7 cellular contexts compared by ENCODE assay signal in the genomic region with DNA sequence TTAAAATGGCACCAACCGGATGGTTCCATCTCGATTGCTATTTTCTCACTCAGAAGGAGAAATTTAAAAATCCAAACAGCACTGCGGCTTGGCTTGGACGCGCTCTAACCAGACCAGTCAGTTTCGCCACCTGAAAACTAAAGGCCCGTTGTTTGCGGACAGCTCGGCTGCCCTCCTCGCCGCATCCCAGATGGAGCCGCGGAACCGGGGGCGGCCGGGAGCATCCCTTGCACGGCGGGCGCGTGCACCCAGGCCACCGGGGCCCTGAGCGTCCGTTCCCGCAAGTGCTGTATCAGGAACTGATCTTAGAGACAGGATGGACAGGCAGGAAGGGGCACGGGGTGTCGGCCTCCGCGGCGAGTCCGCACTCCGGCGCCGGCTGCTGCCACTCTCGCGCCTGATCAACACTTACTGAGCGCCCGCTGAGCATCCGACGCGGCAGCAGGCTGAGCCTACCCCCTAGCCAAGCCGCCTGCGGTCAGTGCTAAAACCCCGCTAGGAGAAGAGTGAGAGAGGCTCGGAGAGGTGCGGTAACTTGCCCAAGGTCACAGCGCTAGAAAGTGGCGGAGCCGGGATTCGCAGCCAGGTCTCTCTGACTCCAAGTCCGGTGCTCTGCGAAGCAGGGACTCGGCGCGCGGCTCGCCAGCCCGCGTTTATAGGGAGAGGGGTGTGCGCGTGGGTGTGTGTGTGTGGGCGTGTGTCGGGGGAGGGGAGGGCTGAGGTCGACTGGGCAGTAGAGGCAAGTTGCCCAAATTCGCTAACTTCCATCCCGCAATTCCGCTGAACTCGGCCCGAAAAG. TPM values are rescaled to one million over a fixed set of nuclear protein-coding genes. Genes with fewer than 3 reads are reported as not detected.
DNase-seq lines count a peak whose midpoint lies in the region; ATAC-seq and TF ChIP-seq lines count a peak whose summit lies in the region.

Gene CITED1 (minus strand): TSS at position 629 of the 799 bp plus-strand sequence. CDS start 3,045 bp downstream, outside the sequence.

- H4K5ac ChIP-seq in H9 (ENCODE audit: insufficient read length, low read depth, low read length): no peak within 1 kb of the TSS

- H3K4ac ChIP-seq in H9 (ENCODE audit: low read depth, low read length): no peak within 1 kb of the TSS

- TF ChIP-seq CTCF in H9 (conservative IDR thresholded peaks at IDR 0.05): no peak
- no peak for TF ChIP-seq CTCF in dorsolateral prefrontal cortex (IDR thresholded peaks at IDR 0.05 in 54 of 56, conservative IDR thresholded peaks at IDR 0.05 in 2 of 56; ENCODE audit: low read depth in 1 of 56, partially characterized antibody in 56 of 56)
- no peak for TF ChIP-seq CTCF in nephron (IDR thresholded peaks at IDR 0.05; ENCODE audit: unreplicated experiment in 3 of 3)

- H3K79me2 ChIP-seq in H9 (ENCODE audit: insufficient read depth, low read length): no peaks in the 10 kb centered on the region

- no peak within 1 kb of the TSS for H2AK5ac ChIP-seq in H9 (ENCODE audit: insufficient read length, low read length)

- H3K4me1 Mint-ChIP-seq in H9 (peaks cover 14 to 19% of the 10 kb centered on the region in 2 experiments), nephron (peaks cover 22% of the 10 kb centered on the region)

- H3K36me3 Mint-ChIP-seq in H9 (ENCODE audit: insufficient read depth in 1 of 3, low read depth in 3 of 3) (peaks cover 0 to 7% (median 7%) of the 10 kb centered on the region in 3 experiments; a peak in 5 of 7 replicates), nephron (ENCODE audit: low read depth) (peaks cover 3% of the 10 kb centered on the region)

- H3K27ac ChIP-seq in H9 (ENCODE audit: insufficient read length, low read depth, low read length) (no peak within 1 kb of the TSS), dorsolateral prefrontal cortex (peak within 1 kb of the TSS in 3 of 59 donors; percentile 31 to 52 (median 32))

- peak; percentile 40 for DNase-seq in H9
- no peak for DNase-seq in SK-MEL-5 (ENCODE audit: low read depth, low spot score)
- DNase-seq in dorsolateral prefrontal cortex: peak in 1 of 10 donors; percentile 8
- DNase-seq in NCI-H1105 treated with DMSO at 0.1 percent for 48 hours (lab: John Stamatoyannopoulos, UW): no peak

- H3K9me3 ChIP-seq in H9 (ENCODE audit: control insufficient read depth, low read depth, low read length): peaks cover 6% of the 10 kb centered on the region

- H3K4me3 Mint-ChIP-seq in H9 (peak within 1 kb of the TSS; percentile 67 to 88), nephron (peak within 1 kb of the TSS; percentile 91 to 94 (median 93))

- peak within 1 kb of the TSS; percentile 70 for H3K4me2 ChIP-seq in H9 (ENCODE audit: insufficient read depth, insufficient read length, low read length)

- H4K20me1 ChIP-seq in H9 (ENCODE audit: control insufficient read depth, insufficient read depth, insufficient read length): no peaks in the 10 kb centered on the region

- ATAC-seq in HG03159 (IDR thresholded peaks at IDR 0.05; ENCODE audit: unreplicated experiment) (no peak), HG03135 (IDR thresholded peaks at IDR 0.05; ENCODE audit: unreplicated experiment) (no peak)

- peaks cover 60 to 71% of the 10 kb centered on the region in 2 experiments for H3K9me3 Mint-ChIP-seq in H9
- peaks cover 14% of the 10 kb centered on the region for H3K9me3 Mint-ChIP-seq in nephron

- H3K23ac ChIP-seq in H9 (ENCODE audit: insufficient read length, low read depth, low read length): no peak within 1 kb of the TSS

- H2BK5ac ChIP-seq in H9 (ENCODE audit: insufficient read length, low read length): no peak within 1 kb of the TSS

- H3K27me3 Mint-ChIP-seq in H9 (ENCODE audit: low read depth): peaks cover 95% of the 10 kb centered on the region
- H3K27me3 Mint-ChIP-seq in nephron (ENCODE audit: low read depth): peaks cover 64% of the 10 kb centered on the region

- in situ Hi-C loops in SK-MEL-5 (cut with HindIII; ENCODE audit: low pct_unique_long_range_greater_than_20kb, low sequenced_read_pairs): no loop called here

- H2AFZ ChIP-seq in H9 (ENCODE audit: low read length): no peak within 1 kb of the TSS

- no peak within 1 kb of the TSS for H3K27ac Mint-ChIP-seq in H9
- peak within 1 kb of the TSS; percentile 59 to 76 (median 72) for H3K27ac Mint-ChIP-seq in nephron

- intact Hi-C loops in dorsolateral prefrontal cortex (cut with DNase I): loop anchor here in 1 of 2 donors (5.0 to 10.0 kb wide), 3 partner anchors 59 to 239 kb away; no protein-coding TSS in a partner anchor

- H3K4me1 ChIP-seq in H9 (ENCODE audit: insufficient read depth, low read length): no peaks in the 10 kb centered on the region; the same call in 1 of the 2 replicates

- peaks cover 27% of the 10 kb centered on the region for H3K23me2 ChIP-seq in H9 (ENCODE audit: insufficient read length, low read depth, low read length, poor library complexity, severe bottlenecking)

- no peaks in the 10 kb centered on the region for H3K79me1 ChIP-seq in H9 (ENCODE audit: insufficient read depth, low read depth, low read length, poor library complexity, severe bottlenecking)

- no peak within 1 kb of the TSS for H3K18ac ChIP-seq in H9 (ENCODE audit: insufficient read length, low read depth, low read length)

- H2BK120ac ChIP-seq in H9 (ENCODE audit: low read depth, low read length, poor library complexity, severe bottlenecking): no peak within 1 kb of the TSS

- no peak within 1 kb of the TSS for H3K56ac ChIP-seq in H9 (ENCODE audit: insufficient read length, low read depth, low read length)

- H3K27me3 ChIP-seq in H9 (ENCODE audit: insufficient read depth, low read length): peaks cover 57% of the 10 kb centered on the region
- peaks cover 0 to 98% (median 76%) of the 10 kb centered on the region in 45 donors for H3K27me3 ChIP-seq in dorsolateral prefrontal cortex

- H3K14ac ChIP-seq in H9 (ENCODE audit: insufficient read depth, low read length): no peak within 1 kb of the TSS

- no peak within 1 kb of the TSS for H4K8ac ChIP-seq in H9 (replicated peaks; ENCODE audit: insufficient read length, low read depth, low read length)

- no peak within 1 kb of the TSS for H2BK12ac ChIP-seq in H9 (ENCODE audit: insufficient read length, low read depth, low read length)

- H2BK15ac ChIP-seq in H9 (ENCODE audit: low read depth, low read length): no peak within 1 kb of the TSS; the same call in 1 of the 2 replicates

- H3T11ph ChIP-seq in H9 (ENCODE audit: low read length): no peak within 1 kb of the TSS

- no peak within 1 kb of the TSS for H4K91ac ChIP-seq in H9 (ENCODE audit: insufficient read length, low read depth, low read length)

- H2BK20ac ChIP-seq in H9 (ENCODE audit: low read depth, low read length, poor library complexity, severe bottlenecking): no peak within 1 kb of the TSS

- H3K4me3 ChIP-seq in dorsolateral prefrontal cortex: peak within 1 kb of the TSS; percentile 27 to 73 (median 56)

- WGBS in H9 (ENCODE audit: extremely low coverage, insufficient read length, low lambda C conversion rate): no CpG with 5 or more reads among the region's 68 CpGs

- H3K9ac ChIP-seq in H9 (ENCODE audit: extremely low read depth, insufficient read length, low read length): no peak within 1 kb of the TSS

RNA-seq across cellular contexts. Expression of gene CITED1, which starts in this region (rescaled TPM):
- total RNA-seq in H9 (2021) (1.1 and 1.8 TPM in 2 replicates), dorsolateral prefrontal cortex (10 to 100 TPM in 50 of 120 experiments, 1 to 10 TPM in 70; 1.7 to 33.4 (median 9.4) TPM)
- 29.4 and 30.1 TPM in 2 replicates for total RNA-seq in SK-MEL-5 (2014; rRNA removed; shearing (Covaris generic))
- polyA plus RNA-seq in SK-MEL-5 (2015; cell fraction: cytosol; rRNA removed): 15.1 and 16.9 TPM in 2 replicates
- 3.2 and 13.7 TPM in 2 replicates for polyA plus RNA-seq in SK-MEL-5 (2015; cell fraction: nucleus; rRNA removed)

Comparison
In these comparisons a context has a peak if more than half of its experiments do, and no peak if none do; other contexts are left out.
1. H3K27ac Mint-ChIP-seq: peak in nephron (3 of 3); none in H9 (0 of 3).